ENCODE assay signal across 8 cellular contexts in the genomic region with DNA sequence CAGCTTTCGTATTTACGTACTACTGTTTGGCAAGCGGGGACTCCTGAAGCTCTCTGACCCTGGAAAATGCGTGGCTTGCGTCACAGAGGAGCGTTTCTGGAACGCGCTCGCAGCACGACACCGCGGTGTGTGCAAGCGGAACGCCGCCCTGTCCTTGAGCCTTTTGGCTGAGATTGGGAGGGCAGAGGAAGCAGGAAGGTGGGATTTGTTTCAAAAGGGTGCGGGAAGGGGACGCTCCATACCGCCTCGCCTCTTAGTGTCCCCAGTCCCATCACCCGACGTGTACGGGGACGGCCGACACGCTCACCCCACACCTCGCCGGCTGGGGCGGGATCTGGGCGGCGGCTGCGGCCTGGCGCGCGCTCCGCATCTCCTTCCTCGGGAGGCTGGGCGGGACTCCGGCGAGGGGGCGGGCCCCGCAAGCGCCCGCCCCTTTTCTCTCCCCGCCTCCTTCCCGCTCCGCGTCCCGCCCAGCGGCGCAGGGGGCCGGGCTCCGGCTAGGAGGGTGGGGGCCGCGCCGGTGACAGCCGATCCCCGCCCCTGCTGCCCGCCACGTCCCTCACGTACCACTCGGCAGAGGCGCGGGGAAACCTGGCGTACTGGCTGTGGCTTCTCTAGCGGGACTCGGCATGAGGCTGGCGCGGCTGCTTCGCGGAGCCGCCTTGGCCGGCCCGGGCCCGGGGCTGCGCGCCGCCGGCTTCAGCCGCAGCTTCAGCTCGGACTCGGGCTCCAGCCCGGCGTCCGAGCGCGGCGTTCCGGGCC. TPM values are rescaled to one million over a fixed set of nuclear protein-coding genes. Genes with fewer than 3 reads are reported as not detected.
DNase-seq lines count a peak whose midpoint lies in the region; ATAC-seq, FAIRE-seq and TF ChIP-seq lines count a peak whose summit lies in the region.

Gene PDK1 (plus strand): TSS at position 569 of the 762 bp plus-strand sequence. CDS start 61 bp downstream, at position 630.

- peak within 1 kb of the TSS; percentile 89 for H3K9ac ChIP-seq in keratinocyte (ENCODE audit: control insufficient read depth, extremely low read depth, insufficient read depth, low read length)

- ATAC-seq in GM19023 (IDR thresholded peaks at IDR 0.05; ENCODE audit: unreplicated experiment): peak; percentile 91
- peak; percentile 89 for ATAC-seq in HG03196 (IDR thresholded peaks at IDR 0.05; ENCODE audit: unreplicated experiment)
- ATAC-seq in central memory CD8-positive, alpha-beta T cell (replicated peaks; ENCODE audit: extremely low read depth, poor library complexity, severe bottlenecking): peak; percentile 96

- H3K4me3 ChIP-seq in AG09309 (ENCODE audit: control insufficient read depth, low read depth, low read length) (peak within 1 kb of the TSS; percentile 66), keratinocyte (ENCODE audit: control insufficient read depth in 2 of 3, extremely low read depth in 1 of 3, insufficient read depth in 2 of 3, low read depth in 1 of 3, low read length in 3 of 3) (peak within 1 kb of the TSS; percentile 60 to 92 (median 74))

- dilution Hi-C loops in keratinocyte (cut with MboI; ENCODE audit: extremely low pct_ligation_motif_present, low sequenced_read_pairs): no loop called here

- TF ChIP-seq CTCF in AG09309 (IDR thresholded peaks at IDR 0.05; ENCODE audit: control insufficient read depth, insufficient read depth, low read depth, low read length, missing control alignments) (no peak), keratinocyte (optimal IDR thresholded peaks at IDR 0.05 in 1 of 3, IDR thresholded peaks at IDR 0.05 in 1 of 3, conservative IDR thresholded peaks at IDR 0.05 in 1 of 3; ENCODE audit: extremely low read depth in 1 of 3, insufficient read depth in 2 of 3, low read length in 3 of 3) (no peak)

- H3K27me3 ChIP-seq in keratinocyte (ENCODE audit: control insufficient read depth, extremely low read depth, insufficient read depth, low read length): no peaks in the 10 kb centered on the region

- peak within 1 kb of the TSS; percentile 89 for H3K4me3 Mint-ChIP-seq in central memory CD8-positive, alpha-beta T cell

- no peak for FAIRE-seq in keratinocyte (lab: Jason Lieb, UNC)

- peak within 1 kb of the TSS; percentile 84 for H3K27ac Mint-ChIP-seq in central memory CD8-positive, alpha-beta T cell (ENCODE audit: low read depth)

- H3K79me2 ChIP-seq in keratinocyte (ENCODE audit: control insufficient read depth, insufficient read depth, low read length): peaks cover 11% of the 10 kb centered on the region

- H3K36me3 ChIP-seq in keratinocyte (ENCODE audit: control insufficient read depth in 2 of 2, extremely low read depth in 1 of 2, insufficient read depth in 2 of 2, low read length in 2 of 2): peaks cover 0 to 2% of the 10 kb centered on the region in 2 experiments

- peak; percentile 59 for DNase-seq in AG09309 (ENCODE audit: low read depth)
- DNase-seq in NCI-H345 treated with DMSO at 0.1 percent for 48 hours (lab: John Stamatoyannopoulos, UW; ENCODE audit: unreplicated experiment): peak; percentile 84
- peak; percentile 77 for DNase-seq in activated CD4-positive, CD25-positive, alpha-beta regulatory T cell treated with anti-CD3 and anti-CD28 coated beads, Interleukin-2, amount 50 U/mL, for 16 hours (ENCODE audit: low read depth, low spot score)
- DNase-seq in central memory CD8-positive, alpha-beta T cell (ENCODE audit: low spot score in 2 of 2): peak; percentile 81 to 86
- DNase-seq in keratinocyte (ENCODE audit: low read depth, low spot score): peak; percentile 25
- DNase-seq in stimulated activated CD4-positive, alpha-beta T cell treated with anti-CD3 and anti-CD28 coated beads, Interleukin-15, amount 100 ng/mL, for 1 hour (ENCODE audit: low read depth in 1 of 2, low spot score in 1 of 2): peak; percentile 85 to 87

- peak within 1 kb of the TSS; percentile 98 for H2AFZ ChIP-seq in keratinocyte (ENCODE audit: control insufficient read depth, low read length)

- H3K9me1 ChIP-seq in keratinocyte (ENCODE audit: control insufficient read depth, extremely low read depth, insufficient read depth, low read length): no peaks in the 10 kb centered on the region

- no peaks in the 10 kb centered on the region for H3K9me3 ChIP-seq in keratinocyte (ENCODE audit: control insufficient read depth, low read depth, low read length)

- H4K20me1 ChIP-seq in keratinocyte (ENCODE audit: control insufficient read depth, extremely low read depth, insufficient read depth, low read length): no peaks in the 10 kb centered on the region

- H3K4me2 ChIP-seq in keratinocyte (ENCODE audit: control insufficient read depth, extremely low read depth, insufficient read depth, low read depth, low read length): peak within 1 kb of the TSS; percentile 94

- H3K27me3 Mint-ChIP-seq in central memory CD8-positive, alpha-beta T cell: no peaks in the 10 kb centered on the region

- peaks cover 49% of the 10 kb centered on the region for H3K4me1 ChIP-seq in keratinocyte (ENCODE audit: control insufficient read depth, extremely low read depth, insufficient read depth, low read length)

- peaks cover 27% of the 10 kb centered on the region for H3K4me1 Mint-ChIP-seq in central memory CD8-positive, alpha-beta T cell

- no peaks in the 10 kb centered on the region for H3K9me3 Mint-ChIP-seq in central memory CD8-positive, alpha-beta T cell

- H3K36me3 Mint-ChIP-seq in central memory CD8-positive, alpha-beta T cell (ENCODE audit: insufficient read depth): peaks cover 9% of the 10 kb centered on the region

- H3K27ac ChIP-seq in keratinocyte (ENCODE audit: control insufficient read depth, insufficient read depth, low read length): peak within 1 kb of the TSS; percentile 82

RNA-seq across cellular contexts. Expression of gene PDK1, which starts in this region (rescaled TPM):
- 10.5 to 29.2 TPM (median 22.9 TPM) in 3 replicates for polyA plus RNA-seq in keratinocyte
- 3.4 TPM for polyA plus RNA-seq in keratinocyte (2011; ENCODE audit: low read depth)
- 6.2 and 12.8 TPM in 2 replicates for polyA plus RNA-seq in keratinocyte (2011; cell fraction: cytosol; rRNA removed)
- 14.2 and 14.9 TPM in 2 replicates for polyA plus RNA-seq in keratinocyte (2011; cell fraction: nucleus; rRNA removed)
- 6.2 and 6.4 TPM in 2 replicates for polyA plus RNA-seq in keratinocyte (2012; ENCODE audit: low replicate concordance)
- 15.3 to 62.5 TPM (median 44.0 TPM) in 3 replicates for polyA minus RNA-seq in keratinocyte
- 13.4 TPM for polyA minus RNA-seq in keratinocyte (2011; cell fraction: cytosol; rRNA and poly(A)+ RNA removed)
- 10.3 and 25.6 TPM in 2 replicates for polyA minus RNA-seq in keratinocyte (2011; cell fraction: nucleus; rRNA and poly(A)+ RNA removed)

Comparison
In these comparisons a context has a peak if more than half of its experiments do, and no peak if none do; other contexts are left out.
1. Peak in every context shown above with its lines: DNase-seq, ATAC-seq, H3K4me3 ChIP-seq and H3K27ac ChIP-seq.
2. DNase-seq: peak in every context shown above with its lines; median percentile 86 in stimulated activated CD4-positive, alpha-beta T cell treated with anti-CD3 and anti-CD28 coated beads, Interleukin-15, amount 100 ng/mL, for 1 hour; 84 in NCI-H345 treated with DMSO at 0.1 percent for 48 hours; 84 in central memory CD8-positive, alpha-beta T cell; 77 in activated CD4-positive, CD25-positive, alpha-beta regulatory T cell treated with anti-CD3 and anti-CD28 coated beads, Interleukin-2, amount 50 U/mL, for 16 hours; 59 in AG09309; 25 in keratinocyte.